ENCODE assay signal across 11 cellular contexts in genomic region chr11:64766881-64767280, GRCh38. TPM values are rescaled to one million over a fixed set of nuclear protein-coding genes. Genes with fewer than 3 reads are reported as not detected.
DNase-seq lines count a peak whose midpoint lies in the region; ATAC-seq, FAIRE-seq and TF ChIP-seq lines count a peak whose summit lies in the region.
"Had no signal": no experiment of that assay in that cellular context is flagged by ENCODE, and none has a peak within 500 bp of the region (broad histone marks: within the 10 kb centered on the region; RNA-seq: fewer than 3 reads in every experiment).

No MANE protein-coding gene starts in this region.

- no peak for TF ChIP-seq POLR2A in K562 (conservative IDR thresholded peaks at IDR 0.05)

- no peak for TF ChIP-seq EP300 in K562 (IDR thresholded peaks at IDR 0.05; ENCODE audit: low read length)

- H3K27me3 Mint-ChIP-seq in CD4-positive, CD25-positive, alpha-beta regulatory T cell = peaks cover 15% of the 10 kb centered on the region

- H3K9ac ChIP-seq in DND-41 (ENCODE audit: low read depth, low read length) (no peak overlapping the region), K562 (ENCODE audit: insufficient read depth in 1 of 2, low read depth in 2 of 2, low read length in 2 of 2) (no peak overlapping the region)
- H3K9ac ChIP-seq: KMS-11 had no signal

- H3K4me3 Mint-ChIP-seq in CD4-positive, CD25-positive, alpha-beta regulatory T cell = peak overlapping the region; percentile 24 to 96 (median 72)

- TF ChIP-seq RAD21 in K562 (CRISPR knock-in tag; conservative IDR thresholded peaks at IDR 0.05 in 1 of 2, IDR thresholded peaks at IDR 0.05 in 1 of 2) = no peak

- H2AFZ ChIP-seq in DND-41 (ENCODE audit: low read depth, low read length) (no peak overlapping the region), K562 (ENCODE audit: low read depth, low read length) (no peak overlapping the region)

- ATAC-seq in CD4-positive, CD25-positive, alpha-beta regulatory T cell (ENCODE audit: low read depth in 2 of 2) = no peak
- ATAC-seq in DND-41 (ENCODE audit: insufficient read depth, low read depth) = no peak
- ATAC-seq in K562 = no peak
- no peak for ATAC-seq in GM21717 (IDR thresholded peaks at IDR 0.05; ENCODE audit: unreplicated experiment)
- no peak for ATAC-seq in GM18519 (IDR thresholded peaks at IDR 0.05; ENCODE audit: low FRiP score, unreplicated experiment)

- H3K4me2 ChIP-seq in DND-41 (ENCODE audit: insufficient read depth, low read length) (no peak overlapping the region), K562 (ENCODE audit: insufficient read depth, low read length) (no peak overlapping the region)
- H3K4me2 ChIP-seq: KMS-11 had no signal

- H3K4me3 ChIP-seq in CD4-positive, CD25-positive, alpha-beta regulatory T cell (ENCODE audit: low read depth, low read length) = peak overlapping the region; percentile 11
- H3K4me3 ChIP-seq in DND-41 (ENCODE audit: low read depth in 1 of 2, low read length in 2 of 2) (no peak overlapping the region), K562 (no peak overlapping the region), neutrophil (ENCODE audit: low read depth in 1 of 2, low read length in 1 of 2) (no peak overlapping the region)

- H3K36me3 Mint-ChIP-seq in CD4-positive, CD25-positive, alpha-beta regulatory T cell = peaks cover 67% of the 10 kb centered on the region

- CTCF ChIA-PET in K562 (lab: Yijun Ruan, JAX; ENCODE audit: low intra/inter-chr PET ratio) = interaction anchor here (1.0 kb wide), 1 partner anchor 24 kb away, joined by 3 read pairs; no protein-coding TSS in a partner anchor

- DNase-seq in CD4-positive, CD25-positive, alpha-beta regulatory T cell = no peak
- DNase-seq in DND-41 (no peak), K562 (ENCODE audit: extremely low read depth in 1 of 4, low spot score in 3 of 4) (no peak), HUDEP-2 (lab: John Stamatoyannopoulos, UW; ENCODE audit: unreplicated experiment in 76 of 76) (no peak), T-helper 9 cell (no peak)
- DNase-seq: activated CD4-positive, alpha-beta T cell treated with anti-CD3 and anti-CD28 coated beads, Interleukin-2, amount 50 U/mL, for 4 hours; NCI-H2081 treated with DMSO at 0.1 percent for 48 hours had no signal

- no peaks in the 10 kb centered on the region for H3K9me3 ChIP-seq in CD4-positive, CD25-positive, alpha-beta regulatory T cell (ENCODE audit: control insufficient read depth in 2 of 2, low read length in 2 of 2)
- no peaks in the 10 kb centered on the region for H3K9me3 ChIP-seq in DND-41 (ENCODE audit: insufficient read depth, low read length, severe bottlenecking)
- no peaks in the 10 kb centered on the region for H3K9me3 ChIP-seq in K562 (replicated peaks; ENCODE audit: control insufficient read depth, insufficient read depth, low read depth, low read length)
- H3K9me3 ChIP-seq in neutrophil = peaks cover 6% of the 10 kb centered on the region

- in situ Hi-C loops in K562 (cut with MboI) = no loop called here

- peaks cover 10% of the 10 kb centered on the region for H3K9me1 ChIP-seq in K562 (ENCODE audit: control insufficient read depth, insufficient read depth, low read length)

- no peak for FAIRE-seq in K562 (lab: Jason Lieb, UNC)

- BruUV-seq in K562 (replicated peaks; lab: Mats Ljungman, UMichigan) = no TSS peak

- POLR2A ChIA-PET in K562 (lab: Yijun Ruan, JAX) = interaction anchor here (1.0 to 7.9 kb wide), 5 partner anchors 7 to 78 kb away, joined by 3 to 168 read pairs (median 4); partner anchors contain the start of gene SF1

- H3K9me3 Mint-ChIP-seq in CD4-positive, CD25-positive, alpha-beta regulatory T cell = no peaks in the 10 kb centered on the region

- H3K27me3 ChIP-seq in CD4-positive, CD25-positive, alpha-beta regulatory T cell (ENCODE audit: control insufficient read depth, insufficient read depth, low read length) = no peaks in the 10 kb centered on the region
- H3K27me3 ChIP-seq in DND-41 (ENCODE audit: insufficient read depth, low read length, poor library complexity) (no peaks in the 10 kb centered on the region), K562 (ENCODE audit: control insufficient read depth in 2 of 2, insufficient read depth in 2 of 2, low read length in 2 of 2) (no peaks in the 10 kb centered on the region), neutrophil (no peaks in the 10 kb centered on the region)

- peaks cover 84% of the 10 kb centered on the region for H3K36me3 ChIP-seq in CD4-positive, CD25-positive, alpha-beta regulatory T cell (ENCODE audit: control insufficient read depth, insufficient read depth, low read length)
- H3K36me3 ChIP-seq in DND-41 (ENCODE audit: insufficient read depth, low read length) = peaks cover 97% of the 10 kb centered on the region
- H3K36me3 ChIP-seq in K562 (ENCODE audit: control insufficient read depth, insufficient read depth, low read length) = peaks cover 96% of the 10 kb centered on the region
- peaks cover 100% of the 10 kb centered on the region for H3K36me3 ChIP-seq in neutrophil

- H3K27ac ChIP-seq in CD4-positive, CD25-positive, alpha-beta regulatory T cell (ENCODE audit: insufficient read depth, low read length, poor library complexity, severe bottlenecking) = peak overlapping the region; percentile 80
- H3K27ac ChIP-seq in DND-41 (ENCODE audit: low read length) = peak overlapping the region; percentile 33; the same call in 1 of the 2 replicates
- H3K27ac ChIP-seq in K562 (ENCODE audit: extremely low read depth, low read depth, low read length) = no peak overlapping the region
- H3K27ac ChIP-seq in neutrophil = peak overlapping the region; percentile 99
- H3K27ac ChIP-seq: KMS-11 had no signal

- peaks cover 37 to 94% (median 65%) of the 10 kb centered on the region in 4 donors for H3K4me1 Mint-ChIP-seq in CD4-positive, CD25-positive, alpha-beta regulatory T cell

- intact Hi-C loops in K562 (cut with micrococcal nuclease) = loop anchor here (1.0 kb wide), 1 partner anchor 24 kb away; no protein-coding TSS in a partner anchor

- peak overlapping the region in 2 of 3 donors; percentile 90 to 91 for H3K27ac Mint-ChIP-seq in CD4-positive, CD25-positive, alpha-beta regulatory T cell

- TF ChIP-seq CTCF in DND-41 (IDR thresholded peaks at IDR 0.05; ENCODE audit: borderline replicate concordance, extremely low read depth, low read length, poor library complexity, severe bottlenecking) (no peak), K562 (IDR thresholded peaks at IDR 0.05 in 2 of 3, conservative IDR thresholded peaks at IDR 0.05 in 1 of 3; ENCODE audit: insufficient read depth in 2 of 3, low read depth in 1 of 3, low read length in 3 of 3) (no peak), neutrophil (IDR thresholded peaks at IDR 0.05) (no peak)

- 100% methylated on average over 2 of the region's 11 CpGs for WGBS in K562 (ENCODE audit: insufficient coverage, low coverage, missing lambda C conversion rate)

- peaks cover 72% of the 10 kb centered on the region for H3K79me2 ChIP-seq in DND-41 (ENCODE audit: insufficient read depth, low read length)
- H3K79me2 ChIP-seq in K562 (ENCODE audit: control insufficient read depth, insufficient read depth, low read length) = peaks cover 46% of the 10 kb centered on the region

- peaks cover 99% of the 10 kb centered on the region for H4K20me1 ChIP-seq in DND-41 (ENCODE audit: insufficient read depth, low read length)
- H4K20me1 ChIP-seq in K562 (replicated peaks; ENCODE audit: control insufficient read depth, insufficient read depth, low read length) = peaks cover 58% of the 10 kb centered on the region

- H3K4me1 ChIP-seq in CD4-positive, CD25-positive, alpha-beta regulatory T cell (ENCODE audit: control insufficient read depth, insufficient read depth, low read length, poor library complexity, severe bottlenecking) = peaks cover 96% of the 10 kb centered on the region
- H3K4me1 ChIP-seq in DND-41 (ENCODE audit: insufficient read depth, low read length) = peaks cover 51% of the 10 kb centered on the region
- peaks cover 13 to 35% of the 10 kb centered on the region in 2 experiments for H3K4me1 ChIP-seq in K562 (replicated peaks in 1 of 2; ENCODE audit: control insufficient read depth in 2 of 2, insufficient read depth in 2 of 2, low read length in 2 of 2)
- H3K4me1 ChIP-seq in neutrophil (ENCODE audit: control insufficient read depth in 1 of 2, insufficient read depth in 1 of 2, low read depth in 1 of 2, low read length in 1 of 2) = peaks cover 28 to 29% of the 10 kb centered on the region in 2 experiments

RNA-seq across cellular contexts. Expression of gene PYGM, which starts 7.1 kb away (rescaled TPM):
- total RNA-seq in CD4-positive, CD25-positive, alpha-beta regulatory T cell = 10.9 TPM
- polyA plus RNA-seq in CD4-positive, CD25-positive, alpha-beta regulatory T cell = under 1 TPM in 2 of 4 donors, not detected in 2; 0.17 to 0.43 TPM
- 3.2 and 8.8 TPM in 2 replicates for total RNA-seq in K562 (2011; cell fraction: chromatin; rRNA removed; ENCODE audit: low replicate concordance)
- total RNA-seq in K562 (2011; cell fraction: nucleolus; rRNA removed) = 2.1 and 2.3 TPM in 2 replicates
- total RNA-seq in K562 (2011; cell fraction: nucleoplasm; rRNA removed) = 2.2 and 2.8 TPM in 2 replicates
- total RNA-seq in K562 (2014; rRNA removed) (0.65 and 1.5 TPM in 2 replicates), K562 (2014; rRNA removed; fragmentation: Illumina TruSeq; extraction: Trizol) (0.29 and 0.32 TPM in 2 replicates), K562 (2015; rRNA removed; fragmentation: Illumina TruSeq; extraction: Trizol) (0.33 and 0.60 TPM in 2 replicates), K562 (2021) (0.69 and 1.2 TPM in 2 replicates)
- polyA plus RNA-seq in K562 (2011; rRNA removed) (0.72 and 1.2 TPM in 2 replicates), K562 (2014; fragmentation: Illumina TruSeq; extraction: Trizol) (0.76 and 0.87 TPM in 2 replicates), K562 (2014; fragmentation: Nextera tagmentation; extraction: Ambion mirVana) (under 1 TPM; 0.07 to 0.11 TPM), K562 (2014; rRNA removed) (0.55 and 0.68 TPM in 2 replicates)
- 0.59 and 1.3 TPM in 2 replicates for polyA plus RNA-seq in K562 (2011; cell fraction: cytosol; rRNA removed)
- polyA plus RNA-seq in K562 (2011; cell fraction: nucleus; rRNA removed) = 1.7 and 3.2 TPM in 2 replicates
- polyA plus RNA-seq in K562 (2012) = 0.68 and 0.82 TPM in 2 replicates
- polyA minus RNA-seq in K562 (2011; rRNA and poly(A)+ RNA removed) = 0.42 and 0.53 TPM in 2 replicates
- 2.1 and 3.9 TPM in 2 replicates for polyA minus RNA-seq in K562 (2011; cell fraction: cytosol; rRNA and poly(A)+ RNA removed)
- 0.78 and 2.2 TPM in 2 replicates for polyA minus RNA-seq in K562 (2011; cell fraction: nucleus; rRNA and poly(A)+ RNA removed)

RNA-seq across cellular contexts. Expression of gene SF1, which starts 11.5 kb away (rescaled TPM):
- total RNA-seq in CD4-positive, CD25-positive, alpha-beta regulatory T cell = 1,361 TPM
- polyA plus RNA-seq in CD4-positive, CD25-positive, alpha-beta regulatory T cell = 100 to 1,000 TPM in 1 of 4 donors, 10 to 100 TPM in 3; 75.0 to 100 (median 89.3) TPM
- total RNA-seq in K562 (2011; cell fraction: chromatin; rRNA removed; ENCODE audit: low replicate concordance) = 535 and 698 TPM in 2 replicates
- total RNA-seq in K562 (2011; cell fraction: nucleolus; rRNA removed) = 252 and 253 TPM in 2 replicates
- 451 and 617 TPM in 2 replicates for total RNA-seq in K562 (2011; cell fraction: nucleoplasm; rRNA removed)
- 141 and 158 TPM in 2 replicates for total RNA-seq in K562 (2014; rRNA removed)
- total RNA-seq in K562 (2014; rRNA removed; fragmentation: Illumina TruSeq; extraction: Trizol) = 111 and 122 TPM in 2 replicates
- total RNA-seq in K562 (2015; rRNA removed; fragmentation: Illumina TruSeq; extraction: Trizol) = 78.3 and 84.0 TPM in 2 replicates
- total RNA-seq in K562 (2021) = 295 and 334 TPM in 2 replicates
- 64.3 and 88.2 TPM in 2 replicates for polyA plus RNA-seq in K562 (2011; rRNA removed)
- 38.0 and 43.0 TPM in 2 replicates for polyA plus RNA-seq in K562 (2011; cell fraction: cytosol; rRNA removed)
- 224 and 275 TPM in 2 replicates for polyA plus RNA-seq in K562 (2011; cell fraction: nucleus; rRNA removed)
- polyA plus RNA-seq in K562 (2012) = 197 and 225 TPM in 2 replicates
- 207 and 244 TPM in 2 replicates for polyA plus RNA-seq in K562 (2014; fragmentation: Illumina TruSeq; extraction: Trizol)
- 10 to 100 TPM; 13.1 to 14.0 TPM for polyA plus RNA-seq in K562 (2014; fragmentation: Nextera tagmentation; extraction: Ambion mirVana)
- polyA plus RNA-seq in K562 (2014; rRNA removed) = 123 and 131 TPM in 2 replicates
- 94.0 and 130 TPM in 2 replicates for polyA minus RNA-seq in K562 (2011; rRNA and poly(A)+ RNA removed)
- polyA minus RNA-seq in K562 (2011; cell fraction: cytosol; rRNA and poly(A)+ RNA removed) = 61.7 and 83.6 TPM in 2 replicates
- 141 and 236 TPM in 2 replicates for polyA minus RNA-seq in K562 (2011; cell fraction: nucleus; rRNA and poly(A)+ RNA removed)

RNA-seq across cellular contexts. Expression of gene RASGRP2, which starts 22.9 kb away (rescaled TPM):
- total RNA-seq in CD4-positive, CD25-positive, alpha-beta regulatory T cell = 570 TPM
- polyA plus RNA-seq in CD4-positive, CD25-positive, alpha-beta regulatory T cell = 100 to 1,000 TPM; 140 to 170 (median 157) TPM
- 26.8 and 84.8 TPM in 2 replicates for total RNA-seq in K562 (2011; cell fraction: chromatin; rRNA removed; ENCODE audit: low replicate concordance)
- total RNA-seq in K562 (2011; cell fraction: nucleolus; rRNA removed) = 33.2 and 45.9 TPM in 2 replicates
- total RNA-seq in K562 (2011; cell fraction: nucleoplasm; rRNA removed) = 30.1 and 31.5 TPM in 2 replicates
- total RNA-seq in K562 (2014; rRNA removed) = 10.8 and 12.3 TPM in 2 replicates
- 4.2 and 5.3 TPM in 2 replicates for total RNA-seq in K562 (2014; rRNA removed; fragmentation: Illumina TruSeq; extraction: Trizol)
- total RNA-seq in K562 (2015; rRNA removed; fragmentation: Illumina TruSeq; extraction: Trizol) = 4.1 and 5.0 TPM in 2 replicates
- 14.6 and 15.8 TPM in 2 replicates for total RNA-seq in K562 (2021)
- 15.7 and 16.6 TPM in 2 replicates for polyA plus RNA-seq in K562 (2011; rRNA removed)
- polyA plus RNA-seq in K562 (2011; cell fraction: cytosol; rRNA removed) = 13.8 and 38.4 TPM in 2 replicates
- 53.6 and 109 TPM in 2 replicates for polyA plus RNA-seq in K562 (2011; cell fraction: nucleus; rRNA removed)
- 19.5 and 23.1 TPM in 2 replicates for polyA plus RNA-seq in K562 (2012)
- polyA plus RNA-seq in K562 (2014; fragmentation: Illumina TruSeq; extraction: Trizol) = 5.5 and 6.3 TPM in 2 replicates
- polyA plus RNA-seq in K562 (2014; fragmentation: Nextera tagmentation; extraction: Ambion mirVana) = 1 to 10 TPM in 1 of 2 experiments, under 1 TPM in 1; 0.87 to 1.1 TPM
- 15.8 and 22.7 TPM in 2 replicates for polyA plus RNA-seq in K562 (2014; rRNA removed)
- 3.7 and 10.1 TPM in 2 replicates for polyA minus RNA-seq in K562 (2011; rRNA and poly(A)+ RNA removed)
- polyA minus RNA-seq in K562 (2011; cell fraction: cytosol; rRNA and poly(A)+ RNA removed) = 12.1 and 13.2 TPM in 2 replicates
- 16.0 and 20.5 TPM in 2 replicates for polyA minus RNA-seq in K562 (2011; cell fraction: nucleus; rRNA and poly(A)+ RNA removed)

RNA-seq across cellular contexts. Expression of gene MAP4K2, which starts 36.1 kb away (rescaled TPM):
- total RNA-seq in CD4-positive, CD25-positive, alpha-beta regulatory T cell = 85.0 TPM
- 10 to 100 TPM; 31.5 to 39.5 (median 34.8) TPM for polyA plus RNA-seq in CD4-positive, CD25-positive, alpha-beta regulatory T cell
- 11.3 and 40.1 TPM in 2 replicates for total RNA-seq in K562 (2011; cell fraction: chromatin; rRNA removed; ENCODE audit: low replicate concordance)
- total RNA-seq in K562 (2011; cell fraction: nucleolus; rRNA removed) = 20.5 and 22.5 TPM in 2 replicates
- 7.3 and 11.7 TPM in 2 replicates for total RNA-seq in K562 (2011; cell fraction: nucleoplasm; rRNA removed)
- 9.6 and 13.7 TPM in 2 replicates for total RNA-seq in K562 (2014; rRNA removed)
- total RNA-seq in K562 (2014; rRNA removed; fragmentation: Illumina TruSeq; extraction: Trizol) = 3.4 and 4.9 TPM in 2 replicates
- total RNA-seq in K562 (2015; rRNA removed; fragmentation: Illumina TruSeq; extraction: Trizol) = 7.0 and 8.5 TPM in 2 replicates
- total RNA-seq in K562 (2021) = 13.9 and 14.5 TPM in 2 replicates
- polyA plus RNA-seq in K562 (2011; rRNA removed) = 7.3 and 11.2 TPM in 2 replicates
- polyA plus RNA-seq in K562 (2011; cell fraction: cytosol; rRNA removed) = 11.2 and 14.4 TPM in 2 replicates
- 40.2 and 43.0 TPM in 2 replicates for polyA plus RNA-seq in K562 (2011; cell fraction: nucleus; rRNA removed)
- polyA plus RNA-seq in K562 (2012) = 9.6 and 14.0 TPM in 2 replicates
- polyA plus RNA-seq in K562 (2014; fragmentation: Illumina TruSeq; extraction: Trizol) = 8.5 and 12.2 TPM in 2 replicates
- under 1 TPM; 0.13 to 0.39 TPM for polyA plus RNA-seq in K562 (2014; fragmentation: Nextera tagmentation; extraction: Ambion mirVana)
- polyA plus RNA-seq in K562 (2014; rRNA removed) = 10.5 and 11.6 TPM in 2 replicates
- 5.1 and 6.7 TPM in 2 replicates for polyA minus RNA-seq in K562 (2011; rRNA and poly(A)+ RNA removed)
- 8.8 and 11.1 TPM in 2 replicates for polyA minus RNA-seq in K562 (2011; cell fraction: cytosol; rRNA and poly(A)+ RNA removed)
- 5.8 and 12.4 TPM in 2 replicates for polyA minus RNA-seq in K562 (2011; cell fraction: nucleus; rRNA and poly(A)+ RNA removed)

RNA-seq across cellular contexts. Expression of gene MEN1, which starts 43.5 kb away (rescaled TPM):
- total RNA-seq in CD4-positive, CD25-positive, alpha-beta regulatory T cell = 31.3 TPM
- 10 to 100 TPM; 20.9 to 26.1 (median 24.5) TPM for polyA plus RNA-seq in CD4-positive, CD25-positive, alpha-beta regulatory T cell
- 33.3 and 80.8 TPM in 2 replicates for total RNA-seq in K562 (2011; cell fraction: chromatin; rRNA removed; ENCODE audit: low replicate concordance)
- 78.7 and 86.4 TPM in 2 replicates for total RNA-seq in K562 (2011; cell fraction: nucleolus; rRNA removed)
- total RNA-seq in K562 (2011; cell fraction: nucleoplasm; rRNA removed) = 51.5 and 54.8 TPM in 2 replicates
- total RNA-seq in K562 (2014; rRNA removed) (24.3 and 29.4 TPM in 2 replicates), K562 (2014; rRNA removed; fragmentation: Illumina TruSeq; extraction: Trizol) (6.3 and 7.3 TPM in 2 replicates), K562 (2015; rRNA removed; fragmentation: Illumina TruSeq; extraction: Trizol) (12.3 and 15.0 TPM in 2 replicates), K562 (2021) (55.7 and 57.2 TPM in 2 replicates)
- polyA plus RNA-seq in K562 (2011; rRNA removed) (19.3 and 34.7 TPM in 2 replicates), K562 (2014; fragmentation: Illumina TruSeq; extraction: Trizol) (42.7 and 48.3 TPM in 2 replicates), K562 (2014; fragmentation: Nextera tagmentation; extraction: Ambion mirVana) (1 to 10 TPM; 3.4 to 3.9 TPM), K562 (2014; rRNA removed) (40.5 and 42.5 TPM in 2 replicates)
- polyA plus RNA-seq in K562 (2011; cell fraction: cytosol; rRNA removed) = 22.5 and 54.7 TPM in 2 replicates
- 88.7 and 149 TPM in 2 replicates for polyA plus RNA-seq in K562 (2011; cell fraction: nucleus; rRNA removed)
- polyA plus RNA-seq in K562 (2012) = 41.1 and 44.4 TPM in 2 replicates
- 6.3 and 9.1 TPM in 2 replicates for polyA minus RNA-seq in K562 (2011; rRNA and poly(A)+ RNA removed)
- polyA minus RNA-seq in K562 (2011; cell fraction: cytosol; rRNA and poly(A)+ RNA removed) = 24.1 and 29.2 TPM in 2 replicates
- polyA minus RNA-seq in K562 (2011; cell fraction: nucleus; rRNA and poly(A)+ RNA removed) = 19.9 and 21.0 TPM in 2 replicates
